ENCODE assay signal across 14 cellular contexts in genomic region chr11:36403661-36404060, GRCh38.
DNase-seq lines count a peak whose midpoint lies in the region; ATAC-seq and TF ChIP-seq lines count a peak whose summit lies in the region.
"Had no signal": no experiment of that assay in that cellular context is flagged by ENCODE, and none has a peak within 500 bp of the region (broad histone marks: within the 10 kb centered on the region; RNA-seq: fewer than 3 reads in every experiment).

No MANE protein-coding gene starts in this region.

- H3K36me3 ChIP-seq in endodermal cell (ENCODE audit: control insufficient read depth, insufficient read depth, low read length), result peaks cover 13% of the 10 kb centered on the region
- H3K36me3 ChIP-seq in mesenchymal stem cell (ENCODE audit: control insufficient read depth in 1 of 2, insufficient read depth in 2 of 2, low read depth in 1 of 2, low read length in 2 of 2), result peaks cover 2 to 44% of the 10 kb centered on the region in 2 experiments

- H3K4me1 ChIP-seq in endodermal cell (ENCODE audit: control insufficient read depth, insufficient read depth, low read length), result no peaks in the 10 kb centered on the region
- peaks cover 9% of the 10 kb centered on the region for H3K4me1 ChIP-seq in mesenchymal stem cell (ENCODE audit: control insufficient read depth, insufficient read depth, low read depth, low read length)

- no peaks in the 10 kb centered on the region for H3K27me3 ChIP-seq in endodermal cell (ENCODE audit: control insufficient read depth, insufficient read depth, low read length, poor library complexity, severe bottlenecking)
- H3K27me3 ChIP-seq in mesenchymal stem cell (ENCODE audit: control insufficient read depth in 1 of 2, insufficient read depth in 1 of 2, low read length in 2 of 2), result no peaks in the 10 kb centered on the region

- no peak overlapping the region for H2BK120ac ChIP-seq in mesenchymal stem cell (ENCODE audit: low read depth, low read length)

- H4K8ac ChIP-seq in mesenchymal stem cell (ENCODE audit: low read length), result no peak overlapping the region

- H3K4me1 Mint-ChIP-seq in endodermal cell, result peaks cover 2% of the 10 kb centered on the region

- H4K91ac ChIP-seq in mesenchymal stem cell (ENCODE audit: low read length), result no peak overlapping the region

- H2BK12ac ChIP-seq in mesenchymal stem cell (ENCODE audit: low read length in 2 of 2), result no peak overlapping the region

- H3K14ac ChIP-seq in mesenchymal stem cell (ENCODE audit: low read length in 2 of 2), result no peak overlapping the region

- H2AFZ ChIP-seq in mesenchymal stem cell (ENCODE audit: low read depth, low read length), result no peak overlapping the region

- no peak overlapping the region for H3K27ac Mint-ChIP-seq in endodermal cell
- H3K27ac Mint-ChIP-seq: HFFc6 had no signal

- no peak overlapping the region for H3K4me2 ChIP-seq in mesenchymal stem cell (ENCODE audit: low read length, poor library complexity, severe bottlenecking)

- H2BK15ac ChIP-seq in mesenchymal stem cell (ENCODE audit: low read depth, poor library complexity, severe bottlenecking), result no peak overlapping the region

- H3K9me3 Mint-ChIP-seq in endodermal cell, result no peaks in the 10 kb centered on the region
- H3K9me3 Mint-ChIP-seq: HFFc6 had no signal

- H3K4me3 ChIP-seq in endodermal cell (ENCODE audit: low read length) (no peak overlapping the region), mesenchymal stem cell (ENCODE audit: insufficient read depth in 1 of 2, low read depth in 1 of 2, low read length in 2 of 2) (no peak overlapping the region)

- ATAC-seq in HG03565 (IDR thresholded peaks at IDR 0.05; ENCODE audit: unreplicated experiment), result no peak
- ATAC-seq: Right ventricle myocardium inferior had no signal

- no peak for TF ChIP-seq CTCF in endodermal cell (conservative IDR thresholded peaks at IDR 0.05)

- H3K36me3 Mint-ChIP-seq in endodermal cell (ENCODE audit: low read depth), result peaks cover 5% of the 10 kb centered on the region

- no peak overlapping the region for H3K23ac ChIP-seq in mesenchymal stem cell (ENCODE audit: low read length in 2 of 2)

- WGBS in endodermal cell (ENCODE audit: insufficient coverage in 1 of 2, insufficient read length in 1 of 2), 2 experiments, result 93% methylated on average over 1 of the region's 1 CpG; no CpG with 5 or more reads in 1 of the 2 experiments
- WGBS in mesenchymal stem cell, result 60% methylated on average over 1 of the region's 1 CpG

- H3K27ac ChIP-seq in endodermal cell (ENCODE audit: low read depth, low read length), result no peak overlapping the region
- peak overlapping the region; percentile 23 for H3K27ac ChIP-seq in mesenchymal stem cell (ENCODE audit: low read length, poor library complexity, severe bottlenecking)

- DNase-seq in activated CD8-positive, alpha-beta memory T cell treated with anti-CD3 and anti-CD28 coated beads for 24 hours, result peak; percentile 5
- no peak for DNase-seq in activated CD8-positive, alpha-beta memory T cell treated with anti-CD3 and anti-CD28 coated beads, Interleukin-2, amount 50 U/mL, for 48 hours
- DNase-seq in endodermal cell, result peak; percentile 7
- DNase-seq in mesenchymal stem cell, result peak; percentile 54
- DNase-seq in RKO (ENCODE audit: low spot score), result no peak
- no peak for DNase-seq in NCI-H2196 (lab: John Stamatoyannopoulos, UW; ENCODE audit: unreplicated experiment)
- DNase-seq: AML-193, HFFc6, MM.1S, NCI-H1105, NCI-H1694 treated with DMSO at 0.1 percent for 48 hours, NCI-H446 had no signal

- H2BK5ac ChIP-seq in mesenchymal stem cell (ENCODE audit: low read depth, low read length, poor library complexity, severe bottlenecking), result no peak overlapping the region

- H3K9me3 ChIP-seq in endodermal cell (ENCODE audit: control insufficient read depth, low read length) (no peaks in the 10 kb centered on the region), mesenchymal stem cell (ENCODE audit: control insufficient read depth, low read length) (no peaks in the 10 kb centered on the region)

- no peak overlapping the region for H2AK5ac ChIP-seq in mesenchymal stem cell (ENCODE audit: low read length, severe bottlenecking)

- peaks cover 24% of the 10 kb centered on the region for H3K79me1 ChIP-seq in mesenchymal stem cell (replicated peaks; ENCODE audit: low read length, poor library complexity, severe bottlenecking)

- H3K9ac ChIP-seq in endodermal cell (ENCODE audit: extremely low read depth, low read length, poor library complexity, severe bottlenecking) (no peak overlapping the region), mesenchymal stem cell (ENCODE audit: low read length) (no peak overlapping the region)

- H3K4me3 Mint-ChIP-seq in endodermal cell, result no peak overlapping the region
- H3K4me3 Mint-ChIP-seq: HFFc6 had no signal

- H3K27me3 Mint-ChIP-seq in endodermal cell (ENCODE audit: insufficient read depth), result peaks cover 5% of the 10 kb centered on the region

- H3K18ac ChIP-seq in mesenchymal stem cell (ENCODE audit: low read depth in 1 of 2, low read length in 2 of 2), result no peak overlapping the region

- H3K4ac ChIP-seq in mesenchymal stem cell (ENCODE audit: low read depth in 1 of 2, low read length in 2 of 2), result no peak overlapping the region

Comparison
In these comparisons a context has a peak if more than half of its experiments do, and no peak if none do; other contexts are left out.
1. DNase-seq: peak in activated CD8-positive, alpha-beta memory T cell treated with anti-CD3 and anti-CD28 coated beads for 24 hours (single experiment), endodermal cell (single experiment) and mesenchymal stem cell (single experiment); none in activated CD8-positive, alpha-beta memory T cell treated with anti-CD3 and anti-CD28 coated beads, Interleukin-2, amount 50 U/mL, for 48 hours (single experiment), RKO (single experiment) and NCI-H2196 (single experiment).